In genomic region chr10:5656737-5657579, GRCh38 we compare ENCODE assay signal across 21 cellular contexts. TPM values are rescaled to one million over a fixed set of nuclear protein-coding genes. Genes with fewer than 3 reads are reported as not detected.
DNase-seq lines count a peak whose midpoint lies in the region; ATAC-seq, FAIRE-seq and TF ChIP-seq lines count a peak whose summit lies in the region.
"Had no signal": no experiment of that assay in that cellular context is flagged by ENCODE, and none has a peak within 500 bp of the region (broad histone marks: within the 10 kb centered on the region; RNA-seq: fewer than 3 reads in every experiment).

No MANE protein-coding gene starts in this region.

- CTCF ChIA-PET in CD4-positive, alpha-beta T cell (lab: Charles Lee) = no interaction called here
- CTCF ChIA-PET in CD8-positive, alpha-beta memory T cell (lab: Charles Lee) = interaction anchor here (1.0 kb wide), 1 partner anchor 27 kb away, joined by 4 read pairs; no protein-coding TSS in a partner anchor
- CTCF ChIA-PET in OCI-LY7 (lab: Charles Lee; ENCODE audit: unreplicated experiment) = no interaction called here
- CTCF ChIA-PET in K562 (lab: Yijun Ruan, JAX; ENCODE audit: low intra/inter-chr PET ratio) = no interaction called here

- peaks cover 52% of the 10 kb centered on the region for H3K4me1 Mint-ChIP-seq in CD4-positive, alpha-beta T cell (ENCODE audit: low read depth)
- peaks cover 15 to 41% (median 28%) of the 10 kb centered on the region in 3 donors for H3K4me1 Mint-ChIP-seq in CD8-positive, alpha-beta memory T cell
- H3K4me1 Mint-ChIP-seq in activated T-helper 1 cell treated with anti-CD3 and anti-CD28 coated beads, Interleukin-12 subunit alpha, Interleukin-12 subunit beta, Interleukin-2, Interleukin-4 antibody, amounts not matched to agents 30 ng/mL and 10 ng/mL and 1 ng/mL, durations not matched to agents 14 hours and 24 hours and 36 hours (ENCODE audit: low read depth) = peaks cover 44% of the 10 kb centered on the region

- ATAC-seq in CD4-positive, alpha-beta T cell (ENCODE audit: poor library complexity) = no peak
- no peak for ATAC-seq in K562
- ATAC-seq: mucosa of descending colon; stimulated activated memory B cell treated with anti-CD40 and anti-IgM and Interleukin-4, amounts not matched to agents 10 μg/mL and 1 μg/mL and 100 μg/mL, for 72 hours had no signal

- H2AFZ ChIP-seq in OCI-LY7 (ENCODE audit: low read length) = peak overlapping the region; percentile 0; the same call in 1 of the 2 replicates
- no peak overlapping the region for H2AFZ ChIP-seq in K562 (ENCODE audit: low read depth, low read length)
- H2AFZ ChIP-seq: neural progenitor cell had no signal

- no peak overlapping the region for H3K9ac ChIP-seq in K562 (ENCODE audit: insufficient read depth in 1 of 2, low read depth in 2 of 2, low read length in 2 of 2)
- H3K9ac ChIP-seq: neural progenitor cell had no signal

- no peak for TF ChIP-seq CTCF in CD4-positive, alpha-beta T cell (IDR thresholded peaks at IDR 0.05)
- TF ChIP-seq CTCF in OCI-LY7 (conservative IDR thresholded peaks at IDR 0.05; ENCODE audit: low read length) (no peak), K562 (IDR thresholded peaks at IDR 0.05 in 2 of 3, conservative IDR thresholded peaks at IDR 0.05 in 1 of 3; ENCODE audit: insufficient read depth in 2 of 3, low read depth in 1 of 3, low read length in 3 of 3) (no peak)

- H3K9me3 ChIP-seq in CD4-positive, alpha-beta T cell (ENCODE audit: control insufficient read depth, low read length) = no peaks in the 10 kb centered on the region
- H3K9me3 ChIP-seq in CD8-positive, alpha-beta memory T cell (ENCODE audit: low read length) = no peaks in the 10 kb centered on the region
- no peaks in the 10 kb centered on the region for H3K9me3 ChIP-seq in OCI-LY7 (ENCODE audit: low read length)
- H3K9me3 ChIP-seq in K562 (replicated peaks; ENCODE audit: control insufficient read depth, insufficient read depth, low read depth, low read length) = no peaks in the 10 kb centered on the region
- H3K9me3 ChIP-seq: adrenal gland, breast epithelium, mucosa of descending colon, tibial artery had no signal

- peaks cover 2% of the 10 kb centered on the region for H3K9me1 ChIP-seq in K562 (ENCODE audit: control insufficient read depth, insufficient read depth, low read length)

- POLR2A ChIA-PET in CD4-positive, alpha-beta T cell (lab: Charles Lee) = interaction anchor here (0.7 kb wide), 1 partner anchor 901 kb away, joined by 4 read pairs; no protein-coding TSS in a partner anchor
- POLR2A ChIA-PET in CD8-positive, alpha-beta memory T cell (lab: Charles Lee) = no interaction called here
- POLR2A ChIA-PET in OCI-LY7 (lab: Charles Lee) (interaction anchor here (0.6 to 9.1 kb wide), 14 partner anchors 8 to 1832 kb away, joined by 3 to 142 read pairs (median 4); partner anchors contain the start of genes ASB13 and GDI2), K562 (lab: Yijun Ruan, JAX) (interaction anchor here (0.9 kb wide), 1 partner anchor 21 kb away, joined by 3 read pairs; no protein-coding TSS in a partner anchor)

- H4K20me1 ChIP-seq in OCI-LY7 (ENCODE audit: insufficient read depth, low read length) = no peaks in the 10 kb centered on the region
- H4K20me1 ChIP-seq in K562 (replicated peaks; ENCODE audit: control insufficient read depth, insufficient read depth, low read length) = peaks cover 8% of the 10 kb centered on the region; the same call in 1 of the 2 replicates

- H3K4me3 ChIP-seq in CD8-positive, alpha-beta memory T cell (ENCODE audit: low read length) = no peak overlapping the region
- peak overlapping the region; percentile 62 for H3K4me3 ChIP-seq in OCI-LY7 (ENCODE audit: low read depth, low read length, poor library complexity, severe bottlenecking)
- no peak overlapping the region for H3K4me3 ChIP-seq in K562
- H3K4me3 ChIP-seq: adrenal gland, breast epithelium, mucosa of descending colon, neural progenitor cell, tibial artery had no signal

- H3K79me2 ChIP-seq in OCI-LY7 (ENCODE audit: insufficient read depth, low read depth, low read length) (peaks cover 39% of the 10 kb centered on the region; the same call in 1 of the 2 replicates), K562 (ENCODE audit: control insufficient read depth, insufficient read depth, low read length) (no peaks in the 10 kb centered on the region)

- 29% methylated on average over 8 of the region's 8 CpGs for WGBS in K562 (ENCODE audit: insufficient coverage, low coverage, missing lambda C conversion rate)

- H3K4me1 ChIP-seq in CD8-positive, alpha-beta memory T cell (ENCODE audit: insufficient read depth, low read length) = peaks cover 22% of the 10 kb centered on the region
- H3K4me1 ChIP-seq in OCI-LY7 (ENCODE audit: insufficient read depth, low read length, poor library complexity, severe bottlenecking) = peaks cover 99% of the 10 kb centered on the region
- peaks cover 18 to 33% of the 10 kb centered on the region in 2 experiments; a peak in 4 of 5 replicates for H3K4me1 ChIP-seq in K562 (replicated peaks in 1 of 2; ENCODE audit: control insufficient read depth in 2 of 2, insufficient read depth in 2 of 2, low read length in 2 of 2)

- in situ Hi-C loops in K562 (cut with MboI) = no loop called here

- H3K27ac ChIP-seq in CD4-positive, alpha-beta T cell (ENCODE audit: low read depth, low read length) = no peak overlapping the region
- no peak overlapping the region for H3K27ac ChIP-seq in CD8-positive, alpha-beta memory T cell (ENCODE audit: low read depth, low read length)
- peak overlapping the region; percentile 100 for H3K27ac ChIP-seq in OCI-LY7 (ENCODE audit: low read depth, low read length, poor library complexity, severe bottlenecking)
- H3K27ac ChIP-seq in K562 (ENCODE audit: extremely low read depth, low read depth, low read length) = no peak overlapping the region
- H3K27ac ChIP-seq: adrenal gland, breast epithelium, neural progenitor cell, tibial artery had no signal

- H3K9me3 Mint-ChIP-seq in CD4-positive, alpha-beta T cell = no peaks in the 10 kb centered on the region
- no peaks in the 10 kb centered on the region for H3K9me3 Mint-ChIP-seq in CD8-positive, alpha-beta memory T cell
- no peaks in the 10 kb centered on the region for H3K9me3 Mint-ChIP-seq in activated T-helper 1 cell treated with anti-CD3 and anti-CD28 coated beads, Interleukin-12 subunit alpha, Interleukin-12 subunit beta, Interleukin-2, Interleukin-4 antibody, amounts not matched to agents 30 ng/mL and 10 ng/mL and 1 ng/mL, durations not matched to agents 14 hours and 24 hours and 36 hours
- H3K9me3 Mint-ChIP-seq: neural progenitor cell; stimulated activated memory B cell treated with anti-CD40 and anti-IgM and Interleukin-4, amounts not matched to agents 10 μg/mL and 1 μg/mL and 100 μg/mL, for 72 hours had no signal

- no peaks in the 10 kb centered on the region for H3K27me3 Mint-ChIP-seq in CD4-positive, alpha-beta T cell
- no peaks in the 10 kb centered on the region for H3K27me3 Mint-ChIP-seq in CD8-positive, alpha-beta memory T cell
- H3K27me3 Mint-ChIP-seq in activated T-helper 1 cell treated with anti-CD3 and anti-CD28 coated beads, Interleukin-12 subunit alpha, Interleukin-12 subunit beta, Interleukin-2, Interleukin-4 antibody, amounts not matched to agents 30 ng/mL and 10 ng/mL and 1 ng/mL, durations not matched to agents 14 hours and 24 hours and 36 hours (ENCODE audit: insufficient read depth) = no peaks in the 10 kb centered on the region
- H3K27me3 Mint-ChIP-seq: progenitor cell of endocrine pancreas had no signal

- no peaks in the 10 kb centered on the region for H3K9me2 ChIP-seq in OCI-LY7 (ENCODE audit: insufficient read depth, low read length)

- no peak for TF ChIP-seq EP300 in K562 (IDR thresholded peaks at IDR 0.05; ENCODE audit: low read length)

- BruUV-seq in OCI-LY7 (replicated peaks; lab: Mats Ljungman, UMichigan) (TSS peak; percentile 90), K562 (replicated peaks; lab: Mats Ljungman, UMichigan) (no TSS peak)

- H3K4me2 ChIP-seq in OCI-LY7 (ENCODE audit: low read length) (peak overlapping the region; percentile 93), K562 (ENCODE audit: insufficient read depth, low read length) (no peak overlapping the region)
- H3K4me2 ChIP-seq: neural progenitor cell had no signal

- no peaks in the 10 kb centered on the region for H3K36me3 Mint-ChIP-seq in CD4-positive, alpha-beta T cell (ENCODE audit: low read depth)
- no peaks in the 10 kb centered on the region for H3K36me3 Mint-ChIP-seq in CD8-positive, alpha-beta memory T cell
- H3K36me3 Mint-ChIP-seq in activated T-helper 1 cell treated with anti-CD3 and anti-CD28 coated beads, Interleukin-12 subunit alpha, Interleukin-12 subunit beta, Interleukin-2, Interleukin-4 antibody, amounts not matched to agents 30 ng/mL and 10 ng/mL and 1 ng/mL, durations not matched to agents 14 hours and 24 hours and 36 hours (ENCODE audit: low read depth) = no peaks in the 10 kb centered on the region
- H3K36me3 Mint-ChIP-seq: neural progenitor cell had no signal

- peak overlapping the region; percentile 59 for H3K4me3 Mint-ChIP-seq in CD4-positive, alpha-beta T cell
- H3K4me3 Mint-ChIP-seq in CD8-positive, alpha-beta memory T cell = peak overlapping the region in 3 of 7 donors; percentile 1 to 37 (median 33)
- no peak overlapping the region for H3K4me3 Mint-ChIP-seq in activated T-helper 1 cell treated with anti-CD3 and anti-CD28 coated beads, Interleukin-12 subunit alpha, Interleukin-12 subunit beta, Interleukin-2, Interleukin-4 antibody, amounts not matched to agents 30 ng/mL and 10 ng/mL and 1 ng/mL, durations not matched to agents 14 hours and 24 hours and 36 hours
- H3K4me3 Mint-ChIP-seq: neural progenitor cell; stimulated activated memory B cell treated with anti-CD40 and anti-IgM and Interleukin-4, amounts not matched to agents 10 μg/mL and 1 μg/mL and 100 μg/mL, for 72 hours had no signal

- H3K27ac Mint-ChIP-seq in CD4-positive, alpha-beta T cell = peak overlapping the region; percentile 62
- peak overlapping the region in 5 of 8 donors; percentile 3 to 63 (median 8) for H3K27ac Mint-ChIP-seq in CD8-positive, alpha-beta memory T cell
- no peak overlapping the region for H3K27ac Mint-ChIP-seq in activated T-helper 1 cell treated with anti-CD3 and anti-CD28 coated beads, Interleukin-12 subunit alpha, Interleukin-12 subunit beta, Interleukin-2, Interleukin-4 antibody, amounts not matched to agents 30 ng/mL and 10 ng/mL and 1 ng/mL, durations not matched to agents 14 hours and 24 hours and 36 hours
- H3K27ac Mint-ChIP-seq: neural progenitor cell; progenitor cell of endocrine pancreas; stimulated activated memory B cell treated with anti-CD40 and anti-IgM and Interleukin-4, amounts not matched to agents 10 μg/mL and 1 μg/mL and 100 μg/mL, for 72 hours had no signal

- H3K36me3 ChIP-seq in CD8-positive, alpha-beta memory T cell (ENCODE audit: insufficient read depth, low read length) = no peaks in the 10 kb centered on the region
- H3K36me3 ChIP-seq in OCI-LY7 (ENCODE audit: insufficient read depth, low read length) (no peaks in the 10 kb centered on the region), K562 (ENCODE audit: control insufficient read depth, insufficient read depth, low read length) (no peaks in the 10 kb centered on the region)
- H3K36me3 ChIP-seq: adrenal gland, breast epithelium, neural progenitor cell had no signal

- intact Hi-C loops in CD4-positive, alpha-beta T cell (cut with DNase I, micrococcal nuclease) = no loop called here
- intact Hi-C loops in OCI-LY7 (cut with micrococcal nuclease; ENCODE audit: unreplicated experiment) = loop anchor here (2.0 to 10.0 kb wide), 5 partner anchors 28 to 688 kb away; partner anchors contain the start of genes GDI2 and TASOR2
- intact Hi-C loops in K562 (cut with micrococcal nuclease) = no loop called here
- intact Hi-C loops in activated T-helper 1 cell treated with anti-CD3 and anti-CD28 coated beads, Interleukin-12 subunit alpha, Interleukin-12 subunit beta, Interleukin-2, Interleukin-4 antibody, amounts not matched to agents 30 ng/mL and 10 ng/mL and 1 ng/mL, durations not matched to agents 14 hours and 24 hours and 36 hours (cut with micrococcal nuclease) = no loop called here
- intact Hi-C loops in head of caudate nucleus (cut with DNase I) = no loop called here

- no peaks in the 10 kb centered on the region for H3K27me3 ChIP-seq in CD4-positive, alpha-beta T cell (ENCODE audit: control insufficient read depth, insufficient read depth, low read length)
- no peaks in the 10 kb centered on the region for H3K27me3 ChIP-seq in CD8-positive, alpha-beta memory T cell (ENCODE audit: insufficient read depth, low read length, poor library complexity, severe bottlenecking)
- no peaks in the 10 kb centered on the region for H3K27me3 ChIP-seq in K562 (ENCODE audit: control insufficient read depth in 2 of 2, insufficient read depth in 2 of 2, low read length in 2 of 2)
- H3K27me3 ChIP-seq: adrenal gland, breast epithelium, neural progenitor cell, tibial artery had no signal

- DNase-seq in CD4-positive, alpha-beta T cell = no peak
- no peak for DNase-seq in CD8-positive, alpha-beta memory T cell
- peak; percentile 86 for DNase-seq in OCI-LY7 (ENCODE audit: low spot score)
- peak in 1 of 4 experiments; percentile 28 for DNase-seq in K562 (ENCODE audit: extremely low read depth in 1 of 4, low spot score in 3 of 4)
- no peak for DNase-seq in NCI-H510A (lab: John Stamatoyannopoulos, UW)
- DNase-seq in activated T-helper 1 cell treated with anti-CD3 and anti-CD28 coated beads, Interleukin-12 subunit alpha, Interleukin-12 subunit beta, Interleukin-2, Interleukin-4 antibody, amounts not matched to agents 30 ng/mL and 10 ng/mL and 1 ng/mL, durations not matched to agents 14 hours and 24 hours and 36 hours (ENCODE audit: low spot score) = no peak
- DNase-seq in head of caudate nucleus = no peak
- DNase-seq: activated CD4-positive, alpha-beta T cell treated with anti-CD3 and anti-CD28 coated beads, Interleukin-2, amount 50 U/mL, for 4 hours; activated T-cell treated with anti-CD3 and anti-CD28 coated beads, Interleukin-2, amount 50 U/mL, for 1 hour; COR-L47; DMS79 treated with DMSO at 0.1 percent for 48 hours; H7; mucosa of descending colon; NCI-H1417 treated with DMSO at 0.1 percent for 48 hours; NCI-H69; tibial artery had no signal

- no peak for TF ChIP-seq RAD21 in K562 (CRISPR knock-in tag; conservative IDR thresholded peaks at IDR 0.05 in 1 of 2, IDR thresholded peaks at IDR 0.05 in 1 of 2)

- no peak for TF ChIP-seq POLR2A in K562 (conservative IDR thresholded peaks at IDR 0.05)

- peak; percentile 59 for FAIRE-seq in K562 (lab: Jason Lieb, UNC)

RNA-seq across cellular contexts. Expression of gene ASB13, which starts 9.4 kb away (rescaled TPM):
- 1 to 10 TPM; 1.9 to 2.9 TPM for total RNA-seq in CD4-positive, alpha-beta T cell
- total RNA-seq in CD8-positive, alpha-beta memory T cell = 1 to 10 TPM; 6.8 to 7.5 TPM
- polyA plus RNA-seq in CD8-positive, alpha-beta memory T cell = 8.7 TPM
- total RNA-seq in OCI-LY7 (2014; rRNA removed; shearing (Covaris generic)) = 23.2 and 25.6 TPM in 2 replicates
- 90.4 and 108 TPM in 2 replicates for total RNA-seq in OCI-LY7 (2022)
- 5.8 and 11.8 TPM in 2 replicates for total RNA-seq in K562 (2011; cell fraction: chromatin; rRNA removed; ENCODE audit: low replicate concordance)
- total RNA-seq in K562 (2011; cell fraction: nucleolus; rRNA removed) = 8.6 and 12.8 TPM in 2 replicates
- 5.2 and 5.6 TPM in 2 replicates for total RNA-seq in K562 (2011; cell fraction: nucleoplasm; rRNA removed)
- 18.2 and 21.8 TPM in 2 replicates for total RNA-seq in K562 (2014; rRNA removed)
- 12.4 and 14.2 TPM in 2 replicates for total RNA-seq in K562 (2014; rRNA removed; fragmentation: Illumina TruSeq; extraction: Trizol)
- total RNA-seq in K562 (2015; rRNA removed; fragmentation: Illumina TruSeq; extraction: Trizol) = 15.5 and 16.9 TPM in 2 replicates
- total RNA-seq in K562 (2021) = 28.8 and 33.2 TPM in 2 replicates
- polyA plus RNA-seq in K562 (2011; rRNA removed) = 17.4 and 18.1 TPM in 2 replicates
- polyA plus RNA-seq in K562 (2011; cell fraction: cytosol; rRNA removed) = 21.7 and 26.7 TPM in 2 replicates
- 12.9 and 14.4 TPM in 2 replicates for polyA plus RNA-seq in K562 (2011; cell fraction: nucleus; rRNA removed)
- polyA plus RNA-seq in K562 (2012) = 14.6 and 18.9 TPM in 2 replicates
- 15.5 and 16.9 TPM in 2 replicates for polyA plus RNA-seq in K562 (2014; fragmentation: Illumina TruSeq; extraction: Trizol)
- 1 to 10 TPM; 5.2 to 6.9 TPM for polyA plus RNA-seq in K562 (2014; fragmentation: Nextera tagmentation; extraction: Ambion mirVana)
- 14.5 and 18.7 TPM in 2 replicates for polyA plus RNA-seq in K562 (2014; rRNA removed)
- 15.3 and 18.8 TPM in 2 replicates for polyA minus RNA-seq in K562 (2011; rRNA and poly(A)+ RNA removed)
- polyA minus RNA-seq in K562 (2011; cell fraction: cytosol; rRNA and poly(A)+ RNA removed) = 17.8 and 19.0 TPM in 2 replicates
- polyA minus RNA-seq in K562 (2011; cell fraction: nucleus; rRNA and poly(A)+ RNA removed) = 4.6 and 6.1 TPM in 2 replicates
- total RNA-seq in activated T-helper 1 cell treated with anti-CD3 and anti-CD28 coated beads, Interleukin-12 subunit alpha, Interleukin-12 subunit beta, Interleukin-2, Interleukin-4 antibody, amounts not matched to agents 30 ng/mL and 10 ng/mL and 1 ng/mL, durations not matched to agents 14 hours and 24 hours and 36 hours = 12.7 and 14.6 TPM in 2 replicates

RNA-seq across cellular contexts. Expression of gene TASOR2, which starts 27.7 kb away (rescaled TPM):
- total RNA-seq in CD4-positive, alpha-beta T cell = 10 to 100 TPM; 50.0 to 51.0 TPM
- 10 to 100 TPM; 71.2 to 74.2 TPM for total RNA-seq in CD8-positive, alpha-beta memory T cell
- polyA plus RNA-seq in CD8-positive, alpha-beta memory T cell = 11.6 TPM
- 103 and 113 TPM in 2 replicates for total RNA-seq in OCI-LY7 (2014; rRNA removed; shearing (Covaris generic))
- 116 and 127 TPM in 2 replicates for total RNA-seq in OCI-LY7 (2022)
- total RNA-seq in K562 (2011; cell fraction: chromatin; rRNA removed; ENCODE audit: low replicate concordance) = 55.2 and 226 TPM in 2 replicates
- total RNA-seq in K562 (2011; cell fraction: nucleolus; rRNA removed) = 35.5 and 61.6 TPM in 2 replicates
- 75.3 and 118 TPM in 2 replicates for total RNA-seq in K562 (2011; cell fraction: nucleoplasm; rRNA removed)
- total RNA-seq in K562 (2014; rRNA removed) = 63.2 and 65.0 TPM in 2 replicates
- total RNA-seq in K562 (2014; rRNA removed; fragmentation: Illumina TruSeq; extraction: Trizol) = 68.0 and 76.3 TPM in 2 replicates
- 67.3 and 75.3 TPM in 2 replicates for total RNA-seq in K562 (2015; rRNA removed; fragmentation: Illumina TruSeq; extraction: Trizol)
- total RNA-seq in K562 (2021) = 60.9 and 66.2 TPM in 2 replicates
- polyA plus RNA-seq in K562 (2011; rRNA removed) = 38.1 and 48.4 TPM in 2 replicates
- 10.4 and 13.8 TPM in 2 replicates for polyA plus RNA-seq in K562 (2011; cell fraction: cytosol; rRNA removed)
- polyA plus RNA-seq in K562 (2011; cell fraction: nucleus; rRNA removed) = 69.3 and 70.3 TPM in 2 replicates
- 24.7 and 31.3 TPM in 2 replicates for polyA plus RNA-seq in K562 (2012)
- polyA plus RNA-seq in K562 (2014; fragmentation: Illumina TruSeq; extraction: Trizol) = 49.2 and 52.3 TPM in 2 replicates
- 10 to 100 TPM; 12.7 to 14.1 TPM for polyA plus RNA-seq in K562 (2014; fragmentation: Nextera tagmentation; extraction: Ambion mirVana)
- 35.7 and 37.3 TPM in 2 replicates for polyA plus RNA-seq in K562 (2014; rRNA removed)
- 89.0 and 95.1 TPM in 2 replicates for polyA minus RNA-seq in K562 (2011; rRNA and poly(A)+ RNA removed)
- 33.9 and 39.1 TPM in 2 replicates for polyA minus RNA-seq in K562 (2011; cell fraction: cytosol; rRNA and poly(A)+ RNA removed)
- polyA minus RNA-seq in K562 (2011; cell fraction: nucleus; rRNA and poly(A)+ RNA removed) = 68.9 and 95.9 TPM in 2 replicates
- total RNA-seq in activated T-helper 1 cell treated with anti-CD3 and anti-CD28 coated beads, Interleukin-12 subunit alpha, Interleukin-12 subunit beta, Interleukin-2, Interleukin-4 antibody, amounts not matched to agents 30 ng/mL and 10 ng/mL and 1 ng/mL, durations not matched to agents 14 hours and 24 hours and 36 hours = 89.2 and 90.9 TPM in 2 replicates
